8 cellular contexts compared by ENCODE assay signal in the genomic region with DNA sequence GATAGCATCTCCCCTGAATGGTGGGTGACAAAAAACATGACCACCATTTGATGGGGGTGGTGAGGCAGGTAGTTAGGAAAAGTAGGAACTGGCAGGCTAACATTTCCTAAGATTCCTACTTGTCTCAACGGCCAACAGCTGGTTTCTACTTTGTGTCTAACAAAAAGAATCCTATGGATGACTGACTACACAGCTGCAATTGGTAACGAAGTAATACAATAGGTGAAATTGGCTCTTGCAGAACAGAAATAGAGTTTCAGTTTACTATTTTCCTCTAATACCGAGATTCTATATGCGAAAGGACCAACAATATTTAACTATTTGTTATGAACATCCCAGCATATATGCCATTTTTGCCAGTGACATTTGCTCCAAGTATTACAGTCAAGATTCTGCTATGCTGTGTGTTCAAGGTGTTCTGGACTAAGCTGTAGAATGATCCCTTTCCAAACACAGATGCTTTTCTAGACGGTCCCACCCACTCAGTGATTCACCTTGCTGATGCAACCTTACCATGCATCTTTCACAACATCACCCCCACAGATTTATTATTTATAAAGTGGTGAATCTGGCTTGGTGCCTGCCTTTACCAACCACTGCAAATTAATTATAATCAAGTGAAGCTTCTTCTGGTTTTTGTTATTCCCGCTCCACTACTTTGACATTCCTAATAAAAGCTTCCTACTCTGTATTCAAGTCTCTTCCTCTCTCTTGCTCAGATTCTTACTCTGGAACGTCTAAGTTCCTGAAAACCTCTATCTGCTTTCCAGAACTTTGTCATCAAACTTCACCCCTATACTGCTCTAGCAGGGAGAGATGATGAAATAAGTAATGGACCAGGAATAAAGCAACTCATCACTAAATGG. TPM values are rescaled to one million over a fixed set of nuclear protein-coding genes. Genes with fewer than 3 reads are reported as not detected.
DNase-seq lines count a peak whose midpoint lies in the region; ATAC-seq, FAIRE-seq and TF ChIP-seq lines count a peak whose summit lies in the region.

No MANE protein-coding gene starts in this region.

- ATAC-seq in psoas muscle = peak in 3 of 4 donors; percentile 46 to 69 (median 67)
- ATAC-seq in left lobe of liver = no peak

- TF ChIP-seq CTCF in bronchial epithelial cell (IDR thresholded peaks at IDR 0.05; ENCODE audit: insufficient read depth, low read length, severe bottlenecking) (no peak), psoas muscle (IDR thresholded peaks at IDR 0.05) (no peak)

- H3K4me1 ChIP-seq in psoas muscle = no peaks in the 10 kb centered on the region

- H3K27me3 ChIP-seq in bronchial epithelial cell (ENCODE audit: control insufficient read depth, insufficient read depth, low read length) = no peaks in the 10 kb centered on the region
- H3K27me3 ChIP-seq in psoas muscle (ENCODE audit: insufficient read depth in 3 of 3, low read length in 2 of 3) = no peaks in the 10 kb centered on the region

- WGBS in psoas muscle, 3 donors = 70 to 78% (median 73%) methylated on average over 7 of the region's 7 CpGs

- H3K4me3 ChIP-seq in bronchial epithelial cell (ENCODE audit: low read depth, low read length) (no peak overlapping the region), psoas muscle (no peak overlapping the region)

- H3K36me3 ChIP-seq in bronchial epithelial cell (ENCODE audit: control insufficient read depth, insufficient read depth, low read length) = peaks cover 2% of the 10 kb centered on the region
- H3K36me3 ChIP-seq in psoas muscle (ENCODE audit: insufficient read depth in 1 of 2, low read depth in 1 of 2) = peaks cover under 1 to 39% of the 10 kb centered on the region in 2 donors

- no peaks in the 10 kb centered on the region for H3K9me3 ChIP-seq in psoas muscle

- intact Hi-C loops in psoas muscle (cut with DNase I) = no loop called here

- no peak overlapping the region for H3K27ac ChIP-seq in psoas muscle

- DNase-seq in ELR (ENCODE audit: low read depth) (peak; percentile 74), NCI-H69 (lab: John Stamatoyannopoulos, UW) (peak; percentile 13), bronchial epithelial cell (ENCODE audit: low read depth) (peak; percentile 95), psoas muscle (no peak), cerebellum (ENCODE audit: low spot score) (no peak), left lobe of liver (ENCODE audit: low spot score) (no peak), KG1 (lab: John Stamatoyannopoulos, UW) (no peak), hepatic stellate cell (ENCODE audit: low spot score) (no peak)

- FAIRE-seq in bronchial epithelial cell (lab: Jason Lieb, UNC) = no peak

RNA-seq across cellular contexts. Expression of gene BBIP1, which starts 16.8 kb away (rescaled TPM):
- 11.6 and 25.0 TPM in 2 replicates for total RNA-seq in bronchial epithelial cell
- total RNA-seq in psoas muscle = 10 to 100 TPM; 14.8 to 22.3 (median 15.7) TPM
- 10 to 100 TPM; 16.1 to 30.2 (median 19.2) TPM for polyA plus RNA-seq in psoas muscle
- total RNA-seq in cerebellum = 44.1 TPM
- total RNA-seq in left lobe of liver = 11.1 TPM

RNA-seq across cellular contexts. Expression of gene SHOC2, which starts 17.2 kb away (rescaled TPM):
- total RNA-seq in bronchial epithelial cell (30.3 and 52.9 TPM in 2 replicates), psoas muscle (10 to 100 TPM; 34.8 to 41.2 (median 37.6) TPM), cerebellum (85.6 TPM), left lobe of liver (20.3 TPM)
- 10 to 100 TPM; 20.0 to 45.8 (median 22.5) TPM for polyA plus RNA-seq in psoas muscle

RNA-seq across cellular contexts. Expression of gene PDCD4, which starts 30.5 kb away (rescaled TPM):
- total RNA-seq in bronchial epithelial cell = 77.9 and 136 TPM in 2 replicates
- 10 to 100 TPM; 11.3 to 19.7 (median 15.8) TPM for total RNA-seq in psoas muscle
- polyA plus RNA-seq in psoas muscle = 10 to 100 TPM in 1 of 3 donors, 1 to 10 TPM in 2; 7.6 to 10.2 (median 8.9) TPM
- total RNA-seq in cerebellum = 89.3 TPM
- total RNA-seq in left lobe of liver = 30.3 TPM

Comparison
In these comparisons a context has a peak if more than half of its experiments do, and no peak if none do; other contexts are left out.
1. DNase-seq: peak in ELR (single experiment), NCI-H69 (single experiment) and bronchial epithelial cell (single experiment); none in psoas muscle (0 of 2), cerebellum (single experiment), left lobe of liver (single experiment), KG1 (single experiment) and hepatic stellate cell (single experiment).